Comparison of ENCODE assay signal across 12 cellular contexts in genomic region chr5:121805251-121805650, GRCh38. TPM values are rescaled to one million over a fixed set of nuclear protein-coding genes. Genes with fewer than 3 reads are reported as not detected.
"Had no signal": no experiment of that assay in that cellular context is flagged by ENCODE, and none has a peak within 500 bp of the region (broad histone marks: within the 10 kb centered on the region; RNA-seq: fewer than 3 reads in every experiment).

No MANE protein-coding gene starts in this region.

RNA-seq across cellular contexts. Expression of gene FTMT, which starts 46.4 kb away (rescaled TPM):
- total RNA-seq: OCI-LY7, PC-3, PC-9, Peyer's patch, Right ventricle myocardium inferior, Right ventricle myocardium superior, RPMI7951, SJCRH30, SJSA1, SK-MEL-5, T-cell had no signal
- polyA plus RNA-seq: SK-N-SH had no signal
